Comparison of ENCODE assay signal across 1 cellular context in genomic region chr2:42858140-42859005, GRCh38.
TF ChIP-seq lines count a peak whose summit lies in the region.

No MANE protein-coding gene starts in this region.

TF ChIP-seq in HepG2, 621 proteins besides CTCF, POLR2A, EP300 and RAD21:
- TF ChIP-seq SNRNP70 (IDR thresholded peaks at IDR 0.05; ENCODE audit: low read depth, low read length) = no peak
- no peak for TF ChIP-seq ZNF616 (CRISPR knock-in tag; IDR thresholded peaks at IDR 0.05; ENCODE audit: low read depth)
- TF ChIP-seq TBX2 (CRISPR knock-in tag; IDR thresholded peaks at IDR 0.05; ENCODE audit: borderline replicate concordance) = 0 out of 2 replicates have a peak, but pooled peaks have one; percentile 18
- TF ChIP-seq ZBTB2 (CRISPR knock-in tag; IDR thresholded peaks at IDR 0.05; ENCODE audit: low read depth) = no peak
- no peak for TF ChIP-seq ZSCAN30 (CRISPR knock-in tag; IDR thresholded peaks at IDR 0.05)
- no peak for TF ChIP-seq MED1 (CRISPR knock-in tag; IDR thresholded peaks at IDR 0.05)
